Comparison of ENCODE assay signal across 23 cellular contexts in the genomic region with DNA sequence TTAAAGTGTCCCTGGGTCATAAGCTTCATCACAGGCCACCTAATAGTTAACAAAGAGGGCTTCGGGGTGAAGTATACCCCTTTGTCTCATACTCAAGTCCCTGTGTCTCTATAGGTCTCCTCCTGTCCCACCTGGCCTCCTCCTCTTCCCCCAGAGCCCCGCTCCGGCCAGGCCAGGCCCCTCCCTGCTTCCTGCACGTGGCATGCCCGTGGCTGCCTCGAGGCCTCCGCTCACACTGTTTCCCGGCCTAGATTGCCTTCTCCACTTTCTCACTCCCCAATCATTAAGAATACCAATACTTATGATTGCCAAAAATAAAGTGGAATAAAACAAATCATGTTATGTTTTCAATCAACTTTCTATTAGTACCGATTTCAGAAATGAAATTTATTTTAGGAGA. TPM values are rescaled to one million over a fixed set of nuclear protein-coding genes. Genes with fewer than 3 reads are reported as not detected.
"Had no signal": no experiment of that assay in that cellular context is flagged by ENCODE, and none has a peak within 500 bp of the region (broad histone marks: within the 10 kb centered on the region; RNA-seq: fewer than 3 reads in every experiment).

No MANE protein-coding gene starts in this region.

- H3K4me2 ChIP-seq: SK-N-SH had no signal

- H3K27ac ChIP-seq: HL-60, RWPE1 had no signal

- H3K9me3 ChIP-seq: MG63, SK-N-SH had no signal

- H3K36me3 ChIP-seq: MG63 had no signal

- H3K4me3 ChIP-seq: MG63 had no signal

- ATAC-seq: Panc1 had no signal

- H3K27me3 ChIP-seq: MG63 had no signal

- H3K9ac ChIP-seq: SK-N-SH had no signal

- DNase-seq: Karpas-422, KG1, MG63, NCI-H1092, NCI-H1105 treated with DMSO at 0.1 percent for 48 hours, NCI-H1417 treated with DMSO at 0.1 percent for 48 hours, NCI-H146, NCI-H1694 treated with DMSO at 0.1 percent for 48 hours, NCI-H1930, NCI-H2081 treated with DMSO at 0.1 percent for 48 hours, NCI-H2171, NCI-H226, NCI-H446, NCI-H510A, NCI-H524 treated with DMSO at 0.1 percent for 48 hours, NCI-H69, NCI-H774, SHP77, SK-N-SH had no signal

RNA-seq across cellular contexts. Expression of gene SMYD1, which starts 18.8 kb away (rescaled TPM):
- polyA plus RNA-seq: SK-N-SH had no signal

RNA-seq across cellular contexts. Expression of gene FABP1, which starts 41.5 kb away (rescaled TPM):
- total RNA-seq: SK-MEL-5 had no signal
- polyA plus RNA-seq: SK-N-SH had no signal
